In the genomic region with DNA sequence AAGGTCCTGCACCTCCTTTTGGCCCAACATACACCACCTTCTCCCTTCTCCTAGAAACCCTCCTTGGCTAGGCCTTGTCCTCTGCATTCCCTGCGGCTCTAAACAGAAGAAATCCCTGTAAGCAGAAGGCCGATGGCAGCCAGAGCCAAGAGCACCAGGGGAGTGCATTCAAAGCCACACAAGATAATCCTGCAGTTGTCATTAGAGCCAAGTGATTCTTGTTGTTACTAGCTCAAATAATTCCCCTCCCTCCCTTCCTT, we compare ENCODE assay signal across 19 cellular contexts. TPM values are rescaled to one million over a fixed set of nuclear protein-coding genes. Genes with fewer than 3 reads are reported as not detected.
DNase-seq lines count a peak whose midpoint lies in the region; ATAC-seq and TF ChIP-seq lines count a peak whose summit lies in the region.
"Had no signal": no experiment of that assay in that cellular context is flagged by ENCODE, and none has a peak within 500 bp of the region (broad histone marks: within the 10 kb centered on the region; RNA-seq: fewer than 3 reads in every experiment).

No MANE protein-coding gene starts in this region.

- no peak overlapping the region for H3K4me2 ChIP-seq in mesenchymal stem cell (ENCODE audit: low read length, poor library complexity, severe bottlenecking)

- no peaks in the 10 kb centered on the region for H3K9me3 ChIP-seq in mesenchymal stem cell (ENCODE audit: control insufficient read depth, low read length)
- H3K9me3 ChIP-seq: ascending aorta had no signal

- ATAC-seq in GM19455 (IDR thresholded peaks at IDR 0.05; ENCODE audit: unreplicated experiment), result no peak
- ATAC-seq: K562, right cardiac atrium had no signal

- H3K4me3 ChIP-seq in mesenchymal stem cell (ENCODE audit: insufficient read depth in 1 of 2, low read depth in 1 of 2, low read length in 2 of 2), result no peak overlapping the region
- H3K4me3 ChIP-seq: ascending aorta, K562 had no signal

- no peak overlapping the region for H4K91ac ChIP-seq in mesenchymal stem cell (ENCODE audit: low read length)

- TF ChIP-seq CTCF in type B pancreatic cell (conservative IDR thresholded peaks at IDR 0.05), result no peak

- no peak overlapping the region for H3K9ac ChIP-seq in mesenchymal stem cell (ENCODE audit: low read length)

- H3K9me3 Mint-ChIP-seq in activated naive CD8-positive, alpha-beta T cell (ENCODE audit: low read depth), result no peaks in the 10 kb centered on the region
- no peaks in the 10 kb centered on the region for H3K9me3 Mint-ChIP-seq in activated naive CD8-positive, alpha-beta T cell treated with anti-CD3 and anti-CD28 coated beads for 36 hours
- H3K9me3 Mint-ChIP-seq in activated CD4-positive, alpha-beta memory T cell treated with anti-CD3 and anti-CD28 coated beads, Interleukin-2, amount 10 ng/mL, durations not matched to agents 7 days and 5 days, result no peaks in the 10 kb centered on the region
- H3K9me3 Mint-ChIP-seq in type B pancreatic cell, result no peaks in the 10 kb centered on the region

- no peaks in the 10 kb centered on the region for H3K36me3 Mint-ChIP-seq in activated naive CD8-positive, alpha-beta T cell
- no peaks in the 10 kb centered on the region for H3K36me3 Mint-ChIP-seq in activated naive CD8-positive, alpha-beta T cell treated with anti-CD3 and anti-CD28 coated beads for 36 hours
- no peaks in the 10 kb centered on the region for H3K36me3 Mint-ChIP-seq in activated CD4-positive, alpha-beta memory T cell treated with anti-CD3 and anti-CD28 coated beads, Interleukin-2, amount 10 ng/mL, durations not matched to agents 7 days and 5 days (ENCODE audit: low read depth)
- H3K36me3 Mint-ChIP-seq in type B pancreatic cell, result no peaks in the 10 kb centered on the region

- no peak overlapping the region for H3K27ac Mint-ChIP-seq in activated naive CD8-positive, alpha-beta T cell
- H3K27ac Mint-ChIP-seq in activated naive CD8-positive, alpha-beta T cell treated with anti-CD3 and anti-CD28 coated beads for 36 hours, result no peak overlapping the region
- H3K27ac Mint-ChIP-seq in activated CD4-positive, alpha-beta memory T cell treated with anti-CD3 and anti-CD28 coated beads, Interleukin-2, amount 10 ng/mL, durations not matched to agents 7 days and 5 days, result peak overlapping the region; percentile 52
- H3K27ac Mint-ChIP-seq in type B pancreatic cell, result no peak overlapping the region

- H3K27me3 ChIP-seq in mesenchymal stem cell (ENCODE audit: control insufficient read depth in 1 of 2, insufficient read depth in 1 of 2, low read length in 2 of 2), result peaks cover 33 to 35% of the 10 kb centered on the region in 2 experiments
- H3K27me3 ChIP-seq: ascending aorta had no signal

- CTCF ChIA-PET in activated CD4-positive, alpha-beta memory T cell treated with anti-CD3 and anti-CD28 coated beads, Interleukin-2, amount 10 ng/mL, durations not matched to agents 7 days and 5 days (lab: Charles Lee), result interaction anchor here (1.4 to 3.7 kb wide), 4 partner anchors 14 to 329 kb away, joined by 3 to 71 read pairs (median 36); a partner anchor contains a TSS

- H2BK12ac ChIP-seq in mesenchymal stem cell (ENCODE audit: low read length in 2 of 2), result no peak overlapping the region

- POLR2A ChIA-PET in activated CD4-positive, alpha-beta memory T cell treated with anti-CD3 and anti-CD28 coated beads, Interleukin-2, amount 10 ng/mL, durations not matched to agents 7 days and 5 days (lab: Charles Lee), result interaction anchor here (0.7 to 8.1 kb wide), 5 partner anchors 26 to 190 kb away, joined by 3 to 96 read pairs (median 3); a partner anchor contains a TSS

- DNase-seq in activated naive CD8-positive, alpha-beta T cell treated with anti-CD3 and anti-CD28 coated beads for 36 hours, result no peak
- no peak for DNase-seq in activated CD4-positive, alpha-beta memory T cell treated with anti-CD3 and anti-CD28 coated beads, Interleukin-2, amount 10 ng/mL, durations not matched to agents 7 days and 5 days
- DNase-seq in mesenchymal stem cell, result no peak
- no peak for DNase-seq in type B pancreatic cell (ENCODE audit: extremely low spot score, unreplicated experiment)
- DNase-seq in NCI-H2227 (lab: John Stamatoyannopoulos, UW; ENCODE audit: unreplicated experiment), result no peak
- DNase-seq: activated CD4-positive, CD25-positive, alpha-beta regulatory T cell treated with anti-CD3 and anti-CD28 coated beads, Interleukin-2, amount 50 U/mL, for 72 hours; activated T-cell treated with anti-CD3 and anti-CD28 coated beads, Interleukin-2, amount 50 U/mL, for 48 hours; DMS 273 treated with DMSO at 0.1 percent for 48 hours; kidney glomerular epithelial cell; NCI-H2029 treated with DMSO at 0.1 percent for 48 hours; NCI-H524; occipital lobe; SHP77 had no signal

- peaks cover 8% of the 10 kb centered on the region for H3K4me1 Mint-ChIP-seq in activated naive CD8-positive, alpha-beta T cell (ENCODE audit: low read depth)
- peaks cover 9% of the 10 kb centered on the region for H3K4me1 Mint-ChIP-seq in activated naive CD8-positive, alpha-beta T cell treated with anti-CD3 and anti-CD28 coated beads for 36 hours
- peaks cover 20% of the 10 kb centered on the region for H3K4me1 Mint-ChIP-seq in activated CD4-positive, alpha-beta memory T cell treated with anti-CD3 and anti-CD28 coated beads, Interleukin-2, amount 10 ng/mL, durations not matched to agents 7 days and 5 days
- H3K4me1 Mint-ChIP-seq in type B pancreatic cell (ENCODE audit: unreplicated experiment), result peaks cover 9% of the 10 kb centered on the region

- no peaks in the 10 kb centered on the region for H3K36me3 ChIP-seq in mesenchymal stem cell (ENCODE audit: control insufficient read depth in 1 of 2, insufficient read depth in 2 of 2, low read depth in 1 of 2, low read length in 2 of 2)
- H3K36me3 ChIP-seq: ascending aorta had no signal

- H2BK15ac ChIP-seq in mesenchymal stem cell (ENCODE audit: low read depth, poor library complexity, severe bottlenecking), result no peak overlapping the region

- H2BK120ac ChIP-seq in mesenchymal stem cell (ENCODE audit: low read depth, low read length), result no peak overlapping the region

- no peak overlapping the region for H2AK5ac ChIP-seq in mesenchymal stem cell (ENCODE audit: low read length, severe bottlenecking)

- H3K14ac ChIP-seq in mesenchymal stem cell (ENCODE audit: low read length in 2 of 2), result no peak overlapping the region

- H3K27ac ChIP-seq in mesenchymal stem cell (ENCODE audit: low read length, poor library complexity, severe bottlenecking), result no peak overlapping the region
- H3K27ac ChIP-seq: ascending aorta had no signal

- H3K4me1 ChIP-seq in mesenchymal stem cell (ENCODE audit: control insufficient read depth, insufficient read depth, low read depth, low read length), result peaks cover 28% of the 10 kb centered on the region

- H3K79me1 ChIP-seq in mesenchymal stem cell (replicated peaks; ENCODE audit: low read length, poor library complexity, severe bottlenecking), result no peaks in the 10 kb centered on the region

- H3K18ac ChIP-seq in mesenchymal stem cell (ENCODE audit: low read depth in 1 of 2, low read length in 2 of 2), result no peak overlapping the region

- H3K4me3 Mint-ChIP-seq in activated naive CD8-positive, alpha-beta T cell, result peak overlapping the region; percentile 73
- no peak overlapping the region for H3K4me3 Mint-ChIP-seq in activated naive CD8-positive, alpha-beta T cell treated with anti-CD3 and anti-CD28 coated beads for 36 hours
- peak overlapping the region; percentile 50 for H3K4me3 Mint-ChIP-seq in activated CD4-positive, alpha-beta memory T cell treated with anti-CD3 and anti-CD28 coated beads, Interleukin-2, amount 10 ng/mL, durations not matched to agents 7 days and 5 days
- H3K4me3 Mint-ChIP-seq in type B pancreatic cell, result peak overlapping the region; percentile 70

- peak overlapping the region; percentile 31 for H4K8ac ChIP-seq in mesenchymal stem cell (ENCODE audit: low read length)

- H3K27me3 Mint-ChIP-seq in activated naive CD8-positive, alpha-beta T cell, result peaks cover 3% of the 10 kb centered on the region
- peaks cover 3% of the 10 kb centered on the region for H3K27me3 Mint-ChIP-seq in activated naive CD8-positive, alpha-beta T cell treated with anti-CD3 and anti-CD28 coated beads for 36 hours
- H3K27me3 Mint-ChIP-seq in activated CD4-positive, alpha-beta memory T cell treated with anti-CD3 and anti-CD28 coated beads, Interleukin-2, amount 10 ng/mL, durations not matched to agents 7 days and 5 days, result peaks cover 9% of the 10 kb centered on the region
- peaks cover 26% of the 10 kb centered on the region for H3K27me3 Mint-ChIP-seq in type B pancreatic cell

- H2BK5ac ChIP-seq in mesenchymal stem cell (ENCODE audit: low read depth, low read length, poor library complexity, severe bottlenecking), result no peak overlapping the region

- H3K4ac ChIP-seq in mesenchymal stem cell (ENCODE audit: low read depth in 1 of 2, low read length in 2 of 2), result no peak overlapping the region

- no peak overlapping the region for H3K23ac ChIP-seq in mesenchymal stem cell (ENCODE audit: low read length in 2 of 2)

- WGBS in mesenchymal stem cell, result 72% methylated on average over 2 of the region's 2 CpGs

- H2AFZ ChIP-seq in mesenchymal stem cell (ENCODE audit: low read depth, low read length), result no peak overlapping the region

RNA-seq across cellular contexts. Expression of a gene that starts 6.0 kb away (rescaled TPM):
- under 1 TPM in 1 of 2 experiments, not detected in 1; 0.74 TPM for total RNA-seq in activated naive CD8-positive, alpha-beta T cell treated with anti-CD3 and anti-CD28 coated beads for 36 hours
- under 1 TPM; 0.58 to 0.85 TPM for total RNA-seq in activated CD4-positive, alpha-beta memory T cell treated with anti-CD3 and anti-CD28 coated beads, Interleukin-2, amount 10 ng/mL, durations not matched to agents 7 days and 5 days
- 0.29 TPM for polyA plus RNA-seq in mesenchymal stem cell (2013, experiment 1 of 2)
- 0.14 TPM for polyA plus RNA-seq in mesenchymal stem cell (2013, experiment 2 of 2)
- 1.8 and 2.0 TPM in 2 replicates for total RNA-seq in type B pancreatic cell (ENCODE audit: low replicate concordance)
- total RNA-seq: occipital lobe had no signal

RNA-seq across cellular contexts. Expression of a gene that starts 8.3 kb away (rescaled TPM):
- total RNA-seq in activated naive CD8-positive, alpha-beta T cell treated with anti-CD3 and anti-CD28 coated beads for 36 hours, result not detected
- not detected for total RNA-seq in activated CD4-positive, alpha-beta memory T cell treated with anti-CD3 and anti-CD28 coated beads, Interleukin-2, amount 10 ng/mL, durations not matched to agents 7 days and 5 days
- not detected for polyA plus RNA-seq in mesenchymal stem cell (2013, experiment 1 of 2)
- polyA plus RNA-seq in mesenchymal stem cell (2013, experiment 2 of 2), result not detected
- 84.7 and 205 TPM in 2 replicates for total RNA-seq in type B pancreatic cell (ENCODE audit: low replicate concordance)
- total RNA-seq: ascending aorta, fibroblast of villous mesenchyme, occipital lobe had no signal

RNA-seq across cellular contexts. Expression of a gene that starts 26.4 kb away (rescaled TPM):
- total RNA-seq in activated naive CD8-positive, alpha-beta T cell treated with anti-CD3 and anti-CD28 coated beads for 36 hours, result 10 to 100 TPM; 48.9 to 49.9 TPM
- total RNA-seq in activated CD4-positive, alpha-beta memory T cell treated with anti-CD3 and anti-CD28 coated beads, Interleukin-2, amount 10 ng/mL, durations not matched to agents 7 days and 5 days, result 10 to 100 TPM; 43.7 to 44.3 TPM
- 21.2 TPM for polyA plus RNA-seq in mesenchymal stem cell (2013, experiment 1 of 2)
- 20.3 TPM for polyA plus RNA-seq in mesenchymal stem cell (2013, experiment 2 of 2)
- 54.4 and 70.3 TPM in 2 replicates for total RNA-seq in type B pancreatic cell (ENCODE audit: low replicate concordance)

RNA-seq across cellular contexts. Expression of a gene that starts 35.6 kb away (rescaled TPM):
- total RNA-seq in activated naive CD8-positive, alpha-beta T cell treated with anti-CD3 and anti-CD28 coated beads for 36 hours, result 10 to 100 TPM; 45.5 to 49.3 TPM
- total RNA-seq in activated CD4-positive, alpha-beta memory T cell treated with anti-CD3 and anti-CD28 coated beads, Interleukin-2, amount 10 ng/mL, durations not matched to agents 7 days and 5 days, result 10 to 100 TPM; 32.9 to 34.4 TPM
- 43.8 TPM for polyA plus RNA-seq in mesenchymal stem cell (2013, experiment 1 of 2)
- polyA plus RNA-seq in mesenchymal stem cell (2013, experiment 2 of 2), result 43.8 TPM
- total RNA-seq in type B pancreatic cell (ENCODE audit: low replicate concordance), result 38.5 and 44.5 TPM in 2 replicates

RNA-seq across cellular contexts. Expression of a gene that starts 36.1 kb away (rescaled TPM):
- 100 to 1,000 TPM; 817 to 858 TPM for total RNA-seq in activated naive CD8-positive, alpha-beta T cell treated with anti-CD3 and anti-CD28 coated beads for 36 hours
- total RNA-seq in activated CD4-positive, alpha-beta memory T cell treated with anti-CD3 and anti-CD28 coated beads, Interleukin-2, amount 10 ng/mL, durations not matched to agents 7 days and 5 days, result 100 to 1,000 TPM; 386 to 397 TPM
- polyA plus RNA-seq in mesenchymal stem cell (2013, experiment 1 of 2), result 358 TPM
- 365 TPM for polyA plus RNA-seq in mesenchymal stem cell (2013, experiment 2 of 2)
- 400 and 654 TPM in 2 replicates for total RNA-seq in type B pancreatic cell (ENCODE audit: low replicate concordance)

Comparison
In these comparisons a context has a peak if more than half of its experiments do, and no peak if none do; other contexts are left out.
1. RNA of a gene that starts 8.3 kb away (total RNA-seq): 84.7 to 205 TPM in type B pancreatic cell; not detected in activated CD4-positive, alpha-beta memory T cell treated with anti-CD3 and anti-CD28 coated beads, Interleukin-2, amount 10 ng/mL, durations not matched to agents 7 days and 5 days and not detected in activated naive CD8-positive, alpha-beta T cell treated with anti-CD3 and anti-CD28 coated beads for 36 hours; every median in the first group is over 10 times any median in the second.